In genomic region chr6:2732503-2733089, GRCh38 we compare ENCODE assay signal across 1 cellular context.
TF ChIP-seq lines count a peak whose summit lies in the region.

No MANE protein-coding gene starts in this region.

TF ChIP-seq in K562, 482 proteins besides CTCF, POLR2A, EP300 and RAD21 (continues in another document):
- no peak for TF ChIP-seq ZNF175 (CRISPR knock-in tag; IDR thresholded peaks at IDR 0.05; ENCODE audit: low read depth)
- TF ChIP-seq NR3C1 (CRISPR knock-in tag; IDR thresholded peaks at IDR 0.05), result no peak
- TF ChIP-seq KDM5B (IDR thresholded peaks at IDR 0.05; ENCODE audit: insufficient replicate concordance, low read depth, low read length), result no peak
- 0 out of 2 replicates have a peak, but pooled peaks have one; percentile 29 for TF ChIP-seq NR2C2 (CRISPR knock-in tag; IDR thresholded peaks at IDR 0.05)
- no peak for TF ChIP-seq NR2C2 (tag; IDR thresholded peaks at IDR 0.05)
- no peak for TF ChIP-seq SPI1 (IDR thresholded peaks at IDR 0.05; ENCODE audit: borderline replicate concordance, low read depth, low read length)
- TF ChIP-seq, protein P1, sequence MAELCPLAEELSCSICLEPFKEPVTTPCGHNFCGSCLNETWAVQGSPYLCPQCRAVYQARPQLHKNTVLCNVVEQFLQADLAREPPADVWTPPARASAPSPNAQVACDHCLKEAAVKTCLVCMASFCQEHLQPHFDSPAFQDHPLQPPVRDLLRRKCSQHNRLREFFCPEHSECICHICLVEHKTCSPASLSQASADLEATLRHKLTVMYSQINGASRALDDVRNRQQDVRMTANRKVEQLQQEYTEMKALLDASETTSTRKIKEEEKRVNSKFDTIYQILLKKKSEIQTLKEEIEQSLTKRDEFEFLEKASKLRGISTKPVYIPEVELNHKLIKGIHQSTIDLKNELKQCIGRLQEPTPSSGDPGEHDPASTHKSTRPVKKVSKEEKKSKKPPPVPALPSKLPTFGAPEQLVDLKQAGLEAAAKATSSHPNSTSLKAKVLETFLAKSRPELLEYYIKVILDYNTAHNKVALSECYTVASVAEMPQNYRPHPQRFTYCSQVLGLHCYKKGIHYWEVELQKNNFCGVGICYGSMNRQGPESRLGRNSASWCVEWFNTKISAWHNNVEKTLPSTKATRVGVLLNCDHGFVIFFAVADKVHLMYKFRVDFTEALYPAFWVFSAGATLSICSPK (IDR thresholded peaks at IDR 0.05; ENCODE audit: borderline replicate concordance), result no peak
- TF ChIP-seq, protein P2, sequence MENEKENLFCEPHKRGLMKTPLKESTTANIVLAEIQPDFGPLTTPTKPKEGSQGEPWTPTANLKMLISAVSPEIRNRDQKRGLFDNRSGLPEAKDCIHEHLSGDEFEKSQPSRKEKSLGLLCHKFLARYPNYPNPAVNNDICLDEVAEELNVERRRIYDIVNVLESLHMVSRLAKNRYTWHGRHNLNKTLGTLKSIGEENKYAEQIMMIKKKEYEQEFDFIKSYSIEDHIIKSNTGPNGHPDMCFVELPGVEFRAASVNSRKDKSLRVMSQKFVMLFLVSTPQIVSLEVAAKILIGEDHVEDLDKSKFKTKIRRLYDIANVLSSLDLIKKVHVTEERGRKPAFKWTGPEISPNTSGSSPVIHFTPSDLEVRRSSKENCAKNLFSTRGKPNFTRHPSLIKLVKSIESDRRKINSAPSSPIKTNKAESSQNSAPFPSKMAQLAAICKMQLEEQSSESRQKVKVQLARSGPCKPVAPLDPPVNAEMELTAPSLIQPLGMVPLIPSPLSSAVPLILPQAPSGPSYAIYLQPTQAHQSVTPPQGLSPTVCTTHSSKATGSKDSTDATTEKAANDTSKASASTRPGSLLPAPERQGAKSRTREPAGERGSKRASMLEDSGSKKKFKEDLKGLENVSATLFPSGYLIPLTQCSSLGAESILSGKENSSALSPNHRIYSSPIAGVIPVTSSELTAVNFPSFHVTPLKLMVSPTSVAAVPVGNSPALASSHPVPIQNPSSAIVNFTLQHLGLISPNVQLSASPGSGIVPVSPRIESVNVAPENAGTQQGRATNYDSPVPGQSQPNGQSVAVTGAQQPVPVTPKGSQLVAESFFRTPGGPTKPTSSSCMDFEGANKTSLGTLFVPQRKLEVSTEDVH (IDR thresholded peaks at IDR 0.05; ENCODE audit: low read depth, partially characterized antibody), result no peak
- TF ChIP-seq E4F1 (CRISPR knock-in tag; IDR thresholded peaks at IDR 0.05; ENCODE audit: borderline replicate concordance), result no peak
- TF ChIP-seq, protein P3, sequence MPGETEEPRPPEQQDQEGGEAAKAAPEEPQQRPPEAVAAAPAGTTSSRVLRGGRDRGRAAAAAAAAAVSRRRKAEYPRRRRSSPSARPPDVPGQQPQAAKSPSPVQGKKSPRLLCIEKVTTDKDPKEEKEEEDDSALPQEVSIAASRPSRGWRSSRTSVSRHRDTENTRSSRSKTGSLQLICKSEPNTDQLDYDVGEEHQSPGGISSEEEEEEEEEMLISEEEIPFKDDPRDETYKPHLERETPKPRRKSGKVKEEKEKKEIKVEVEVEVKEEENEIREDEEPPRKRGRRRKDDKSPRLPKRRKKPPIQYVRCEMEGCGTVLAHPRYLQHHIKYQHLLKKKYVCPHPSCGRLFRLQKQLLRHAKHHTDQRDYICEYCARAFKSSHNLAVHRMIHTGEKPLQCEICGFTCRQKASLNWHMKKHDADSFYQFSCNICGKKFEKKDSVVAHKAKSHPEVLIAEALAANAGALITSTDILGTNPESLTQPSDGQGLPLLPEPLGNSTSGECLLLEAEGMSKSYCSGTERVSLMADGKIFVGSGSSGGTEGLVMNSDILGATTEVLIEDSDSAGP (CRISPR knock-in tag; IDR thresholded peaks at IDR 0.05), result 0 out of 2 replicates have a peak, but pooled peaks have one; percentile 23
- peak; percentile 36; the same call in 1 of the 2 replicates for TF ChIP-seq ELF2 (CRISPR knock-in tag; IDR thresholded peaks at IDR 0.05)
- TF ChIP-seq ZNF507 (tag; conservative IDR thresholded peaks at IDR 0.05), result no peak
- TF ChIP-seq SNIP1 (IDR thresholded peaks at IDR 0.05; ENCODE audit: low read depth), result no peak
- TF ChIP-seq ZNF23 (CRISPR knock-in tag; IDR thresholded peaks at IDR 0.05), result no peak
- 0 out of 2 replicates have a peak, but pooled peaks have one; percentile 34 for TF ChIP-seq ZNF212 (CRISPR knock-in tag; IDR thresholded peaks at IDR 0.05)
- TF ChIP-seq STAT6 (CRISPR knock-in tag; IDR thresholded peaks at IDR 0.05), result no peak
- TF ChIP-seq DMBX1 (CRISPR knock-in tag; IDR thresholded peaks at IDR 0.05; ENCODE audit: borderline replicate concordance), result peak; percentile 25; the same call in 1 of the 2 replicates
- TF ChIP-seq RNF2 (IDR thresholded peaks at IDR 0.05), result no peak
- 0 out of 2 replicates have a peak, but pooled peaks have one; percentile 23 for TF ChIP-seq SMAD4 (CRISPR knock-in tag; conservative IDR thresholded peaks at IDR 0.05)
- TF ChIP-seq COPS2 (conservative IDR thresholded peaks at IDR 0.05), result no peak
- TF ChIP-seq MAZ (CRISPR knock-in tag; conservative IDR thresholded peaks at IDR 0.05 in 1 of 2, IDR thresholded peaks at IDR 0.05 in 1 of 2), result 0 out of 4 replicates have a peak, but pooled peaks of 1 of the 2 experiments have one; percentile 38
- TF ChIP-seq LCOR (CRISPR knock-in tag; IDR thresholded peaks at IDR 0.05), result no peak
- no peak for TF ChIP-seq SMARCA4 (IDR thresholded peaks at IDR 0.05)
- TF ChIP-seq SIRT6 (IDR thresholded peaks at IDR 0.05; ENCODE audit: low read depth, low read length), result no peak
- TF ChIP-seq RFX7 (CRISPR knock-in tag; IDR thresholded peaks at IDR 0.05), result no peak
- TF ChIP-seq FOSL1 (tag; conservative IDR thresholded peaks at IDR 0.05), result no peak
- TF ChIP-seq MEF2D (tag; conservative IDR thresholded peaks at IDR 0.05; ENCODE audit: low read depth), result 0 out of 2 replicates have a peak, but pooled peaks have one; percentile 25
- no peak for TF ChIP-seq ELF1 (tag; IDR thresholded peaks at IDR 0.05)
- no peak for TF ChIP-seq SIN3B (IDR thresholded peaks at IDR 0.05; ENCODE audit: low read depth)
- 0 out of 2 replicates have a peak, but pooled peaks have one; percentile 10 for TF ChIP-seq SP1 (CRISPR knock-in tag; IDR thresholded peaks at IDR 0.05)
- no peak for TF ChIP-seq PPARD (CRISPR knock-in tag; IDR thresholded peaks at IDR 0.05)
- TF ChIP-seq HCFC1 (IDR thresholded peaks at IDR 0.05; ENCODE audit: low read depth, low read length), result no peak
- TF ChIP-seq ZNF318 (IDR thresholded peaks at IDR 0.05; ENCODE audit: borderline replicate concordance in 1 of 2, low read depth in 1 of 2), result no peak
- TF ChIP-seq AFF1 (IDR thresholded peaks at IDR 0.05; ENCODE audit: low read depth in 1 of 2, partially characterized antibody in 2 of 2), result no peak
- no peak for TF ChIP-seq RBM22 (IDR thresholded peaks at IDR 0.05; ENCODE audit: low read depth, low read length, poor library complexity, severe bottlenecking)
